In genomic region chr6:110689275-110689935, GRCh38 we compare ENCODE assay signal across 11 cellular contexts.
DNase-seq lines count a peak whose midpoint lies in the region; ATAC-seq and TF ChIP-seq lines count a peak whose summit lies in the region.
"Had no signal": no experiment of that assay in that cellular context is flagged by ENCODE, and none has a peak within 500 bp of the region (broad histone marks: within the 10 kb centered on the region; RNA-seq: fewer than 3 reads in every experiment).

No MANE protein-coding gene starts in this region.

- no peak overlapping the region for H3K56ac ChIP-seq in mesendoderm (ENCODE audit: low read length)

- peak in 1 of 3 donors; percentile 8 for DNase-seq in CD4-positive, CD25-positive, alpha-beta regulatory T cell
- DNase-seq in HT-29 (ENCODE audit: low spot score) = peak; percentile 45
- DNase-seq in T-helper 17 cell = no peak
- peak; percentile 29 for DNase-seq in mesendoderm
- no peak for DNase-seq in middle frontal gyrus (ENCODE audit: extremely low spot score, low spot score)
- no peak for DNase-seq in GM10248 (ENCODE audit: extremely low spot score)
- DNase-seq in vagina (ENCODE audit: extremely low spot score in 2 of 2) = no peak
- DNase-seq: midbrain had no signal

- no peak overlapping the region for H2BK120ac ChIP-seq in mesendoderm (ENCODE audit: low read depth, low read length)

- no peaks in the 10 kb centered on the region for H3K27me3 ChIP-seq in CD4-positive, CD25-positive, alpha-beta regulatory T cell (ENCODE audit: control insufficient read depth, insufficient read depth, low read length)
- no peaks in the 10 kb centered on the region for H3K27me3 ChIP-seq in mesendoderm (ENCODE audit: insufficient read depth, low read length, poor library complexity)
- H3K27me3 ChIP-seq in vagina = no peaks in the 10 kb centered on the region
- H3K27me3 ChIP-seq: hepatocyte, tibial nerve had no signal

- no peak overlapping the region for H2AK5ac ChIP-seq in mesendoderm (ENCODE audit: low read length)

- H3K9ac ChIP-seq in mesendoderm (ENCODE audit: low read length) = no peak overlapping the region

- H3K4me1 ChIP-seq in CD4-positive, CD25-positive, alpha-beta regulatory T cell (ENCODE audit: control insufficient read depth, insufficient read depth, low read length, poor library complexity, severe bottlenecking) = peaks cover 23% of the 10 kb centered on the region
- H3K4me1 ChIP-seq in mesendoderm (ENCODE audit: control insufficient read depth, low read depth, low read length) (no peaks in the 10 kb centered on the region), vagina (peaks cover 10% of the 10 kb centered on the region)

- intact Hi-C loops in vagina (cut with DNase I) = loop anchor here (10.0 kb wide), 1 partner anchor 265 kb away; the partner anchor contains the start of gene GTF3C6

- POLR2A ChIA-PET in GM10248 (lab: Yijun Ruan, JAX) = interaction anchor here (2.0 kb wide), 1 partner anchor 185 kb away, joined by 5 read pairs; the partner anchor contains the start of gene AMD1

- no peak overlapping the region for H3K23ac ChIP-seq in mesendoderm (ENCODE audit: low read length)

- no peaks in the 10 kb centered on the region for H3K79me1 ChIP-seq in mesendoderm (ENCODE audit: low read length)

- H3K27ac ChIP-seq in CD4-positive, CD25-positive, alpha-beta regulatory T cell (ENCODE audit: insufficient read depth, low read length, poor library complexity, severe bottlenecking) = no peak overlapping the region
- no peak overlapping the region for H3K27ac ChIP-seq in mesendoderm (ENCODE audit: low read depth, low read length)
- H3K27ac ChIP-seq in vagina = no peak overlapping the region
- H3K27ac ChIP-seq: hepatocyte, tibial nerve had no signal

- no CpG with 5 or more reads among the region's 6 CpGs for WGBS in mesendoderm (ENCODE audit: extremely low coverage, insufficient coverage, low lambda C conversion rate)

- H2BK5ac ChIP-seq in mesendoderm (ENCODE audit: low read length) = no peak overlapping the region

- H3K4me3 ChIP-seq in CD4-positive, CD25-positive, alpha-beta regulatory T cell (ENCODE audit: low read depth, low read length) = no peak overlapping the region
- H3K4me3 ChIP-seq in mesendoderm (ENCODE audit: low read length) (no peak overlapping the region), vagina (no peak overlapping the region)
- H3K4me3 ChIP-seq: hepatocyte, tibial nerve had no signal

- ATAC-seq in CD4-positive, CD25-positive, alpha-beta regulatory T cell (ENCODE audit: low read depth in 2 of 2) = peak in 1 of 2 donors; percentile 30
- ATAC-seq in T-helper 17 cell (peak; percentile 79), GM19324 (IDR thresholded peaks at IDR 0.05; ENCODE audit: low FRiP score, unreplicated experiment) (no peak)

- H3K18ac ChIP-seq in mesendoderm (ENCODE audit: low read length) = no peak overlapping the region

- H4K8ac ChIP-seq in mesendoderm (ENCODE audit: low read depth, low read length) = no peak overlapping the region

- H3K4me3 Mint-ChIP-seq in CD4-positive, CD25-positive, alpha-beta regulatory T cell = peak overlapping the region in 1 of 4 donors; percentile 7
- no peak overlapping the region for H3K4me3 Mint-ChIP-seq in T-helper 17 cell

- no peaks in the 10 kb centered on the region for H3K27me3 Mint-ChIP-seq in CD4-positive, CD25-positive, alpha-beta regulatory T cell
- no peaks in the 10 kb centered on the region for H3K27me3 Mint-ChIP-seq in T-helper 17 cell

- H2BK15ac ChIP-seq in mesendoderm (replicated peaks; ENCODE audit: low read depth) = no peak overlapping the region

- CTCF ChIA-PET in GM10248 (lab: Yijun Ruan, JAX) = interaction anchor here (0.7 to 3.4 kb wide), 6 partner anchors 8 to 189 kb away, joined by 3 to 10 read pairs (median 4); no protein-coding TSS in a partner anchor

- no peak overlapping the region for H3K4me2 ChIP-seq in mesendoderm (ENCODE audit: low read length)
- H3K4me2 ChIP-seq: hepatocyte had no signal

- H3K9me3 ChIP-seq in CD4-positive, CD25-positive, alpha-beta regulatory T cell (ENCODE audit: control insufficient read depth in 2 of 2, low read length in 2 of 2) = no peaks in the 10 kb centered on the region
- no peaks in the 10 kb centered on the region for H3K9me3 ChIP-seq in T-helper 17 cell (ENCODE audit: control insufficient read depth, low read length, poor library complexity, severe bottlenecking)
- H3K9me3 ChIP-seq in vagina = no peaks in the 10 kb centered on the region
- H3K9me3 ChIP-seq: tibial nerve had no signal

- peaks cover 9% of the 10 kb centered on the region for H3K36me3 Mint-ChIP-seq in CD4-positive, CD25-positive, alpha-beta regulatory T cell
- H3K36me3 Mint-ChIP-seq in T-helper 17 cell (ENCODE audit: low read depth) = no peaks in the 10 kb centered on the region

- peaks cover 22 to 43% (median 35%) of the 10 kb centered on the region in 4 donors for H3K4me1 Mint-ChIP-seq in CD4-positive, CD25-positive, alpha-beta regulatory T cell
- peaks cover 28% of the 10 kb centered on the region for H3K4me1 Mint-ChIP-seq in T-helper 17 cell

- no peak overlapping the region for H4K5ac ChIP-seq in mesendoderm (ENCODE audit: low read length)

- no peak overlapping the region for H3K4ac ChIP-seq in mesendoderm (ENCODE audit: low read depth, low read length)

- H3K79me2 ChIP-seq in mesendoderm (ENCODE audit: control insufficient read depth, insufficient read depth, low read length) = no peaks in the 10 kb centered on the region

- H3K27ac Mint-ChIP-seq in CD4-positive, CD25-positive, alpha-beta regulatory T cell = peak overlapping the region in 2 of 3 donors; percentile 66 to 85
- H3K27ac Mint-ChIP-seq in T-helper 17 cell = peak overlapping the region; percentile 70

- H3K9me3 Mint-ChIP-seq in CD4-positive, CD25-positive, alpha-beta regulatory T cell = peaks cover 0 to under 1% (median 0%) of the 10 kb centered on the region in 7 donors

- no peak for TF ChIP-seq POLR2A in vagina (IDR thresholded peaks at IDR 0.05)

- no peaks in the 10 kb centered on the region for H3K36me3 ChIP-seq in CD4-positive, CD25-positive, alpha-beta regulatory T cell (ENCODE audit: control insufficient read depth, insufficient read depth, low read length)
- H3K36me3 ChIP-seq in mesendoderm (ENCODE audit: control insufficient read depth, insufficient read depth, low read length) (no peaks in the 10 kb centered on the region), vagina (no peaks in the 10 kb centered on the region)
- H3K36me3 ChIP-seq: tibial nerve had no signal

- TF ChIP-seq CTCF in GM10248 (IDR thresholded peaks at IDR 0.05; ENCODE audit: control extremely low read depth, extremely low read depth, low read depth, missing control alignments) = no peak
- TF ChIP-seq CTCF in vagina (IDR thresholded peaks at IDR 0.05) = no peak

Comparison
In these comparisons a context has a peak if more than half of its experiments do, and no peak if none do; other contexts are left out.
1. DNase-seq: peak in HT-29 (single experiment) and mesendoderm (single experiment); none in T-helper 17 cell (0 of 3), middle frontal gyrus (single experiment), GM10248 (single experiment) and vagina (0 of 2).